ENCODE assay signal across 1 cellular context in genomic region chr7:2095533-2095932, GRCh38.
TF ChIP-seq lines count a peak whose summit lies in the region.

No MANE protein-coding gene starts in this region.

TF ChIP-seq in SK-N-SH, 30 proteins besides CTCF, POLR2A, EP300 and RAD21 (continued from another document):
- TF ChIP-seq TEAD4 (IDR thresholded peaks at IDR 0.05; ENCODE audit: borderline replicate concordance, insufficient read depth): no peak
- TF ChIP-seq, protein P1, sequence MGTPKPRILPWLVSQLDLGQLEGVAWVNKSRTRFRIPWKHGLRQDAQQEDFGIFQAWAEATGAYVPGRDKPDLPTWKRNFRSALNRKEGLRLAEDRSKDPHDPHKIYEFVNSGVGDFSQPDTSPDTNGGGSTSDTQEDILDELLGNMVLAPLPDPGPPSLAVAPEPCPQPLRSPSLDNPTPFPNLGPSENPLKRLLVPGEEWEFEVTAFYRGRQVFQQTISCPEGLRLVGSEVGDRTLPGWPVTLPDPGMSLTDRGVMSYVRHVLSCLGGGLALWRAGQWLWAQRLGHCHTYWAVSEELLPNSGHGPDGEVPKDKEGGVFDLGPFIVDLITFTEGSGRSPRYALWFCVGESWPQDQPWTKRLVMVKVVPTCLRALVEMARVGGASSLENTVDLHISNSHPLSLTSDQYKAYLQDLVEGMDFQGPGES (IDR thresholded peaks at IDR 0.05; ENCODE audit: low read depth, low read length): no peak
- TF ChIP-seq MAX (IDR thresholded peaks at IDR 0.05; ENCODE audit: low read depth): no peak
- TF ChIP-seq EZH2phosphoT487 (IDR thresholded peaks at IDR 0.05; ENCODE audit: borderline replicate concordance, low read depth): no peak
- TF ChIP-seq RCOR1 (IDR thresholded peaks at IDR 0.05; ENCODE audit: low read length): no peak
- TF ChIP-seq GATA2 (CRISPR knock-in tag; IDR thresholded peaks at IDR 0.05): no peak
- TF ChIP-seq ELF1 (IDR thresholded peaks at IDR 0.05): no peak
- TF ChIP-seq TAF1 (IDR thresholded peaks at IDR 0.05; ENCODE audit: borderline replicate concordance, low read depth, low read length): no peak
- no peak for TF ChIP-seq YY1 (IDR thresholded peaks at IDR 0.05; ENCODE audit: low read depth)
